8 cellular contexts compared by ENCODE assay signal in the genomic region with DNA sequence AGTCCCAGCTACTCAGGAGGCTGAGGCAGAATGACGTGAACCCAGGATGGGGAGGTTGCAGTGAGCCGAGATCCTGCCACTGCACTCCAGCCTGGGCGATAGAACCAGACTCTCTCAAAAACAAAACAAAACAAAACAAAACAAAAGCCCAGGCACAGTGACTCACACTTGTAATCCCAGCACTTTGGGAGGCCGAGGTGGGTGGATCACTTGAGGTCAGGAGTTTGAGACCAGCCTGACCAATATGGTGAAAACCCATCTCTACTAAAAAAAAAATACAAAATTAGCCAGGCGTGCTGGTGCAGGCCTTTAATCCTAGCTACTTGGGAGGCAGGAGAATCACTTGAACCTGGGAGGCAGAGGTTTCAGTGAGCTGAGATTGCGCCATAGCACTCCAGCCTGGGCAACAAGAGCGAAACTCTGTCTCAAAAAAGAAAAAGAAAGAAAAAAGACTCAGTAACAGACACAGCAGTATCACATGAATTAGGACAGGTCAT. TPM values are rescaled to one million over a fixed set of nuclear protein-coding genes. Genes with fewer than 3 reads are reported as not detected.
DNase-seq lines count a peak whose midpoint lies in the region; ATAC-seq and TF ChIP-seq lines count a peak whose summit lies in the region.
"Not testable (repeated sequence)": the region's sequence is repeated elsewhere in the genome, so short reads cannot be mapped to it uniquely, and the experiment has no call there.

No MANE protein-coding gene starts in this region.

- H3K14ac ChIP-seq in mesenchymal stem cell (ENCODE audit: low read length in 2 of 2): not testable (repeated sequence)

- H3K27ac Mint-ChIP-seq in CD4-positive, CD25-positive, alpha-beta regulatory T cell: peak overlapping the region in 2 of 3 donors; percentile 23 to 38

- in situ Hi-C loops in transverse colon (cut with MboI; ENCODE audit: low pct_ligation_motif_present in 1 of 4, low pct_unique_long_range_greater_than_20kb in 1 of 4, low sequenced_read_pairs in 3 of 4): not testable (repeated sequence)

- TF ChIP-seq CTCF in left ventricle myocardium inferior (IDR thresholded peaks at IDR 0.05; ENCODE audit: borderline replicate concordance); sigmoid colon (IDR thresholded peaks at IDR 0.05); transverse colon (IDR thresholded peaks at IDR 0.05): not testable (repeated sequence)

- not testable (repeated sequence) for H2BK15ac ChIP-seq in mesenchymal stem cell (ENCODE audit: low read depth, poor library complexity, severe bottlenecking)

- H2BK5ac ChIP-seq in mesenchymal stem cell (ENCODE audit: low read depth, low read length, poor library complexity, severe bottlenecking): not testable (repeated sequence)

- not testable (repeated sequence) for H4K91ac ChIP-seq in mesenchymal stem cell (ENCODE audit: low read length)

- not testable (repeated sequence) for H3K9me3 ChIP-seq in CD4-positive, CD25-positive, alpha-beta regulatory T cell (ENCODE audit: control insufficient read depth in 2 of 2, low read length in 2 of 2); left ventricle myocardium inferior (replicated peaks); mesenchymal stem cell (ENCODE audit: control insufficient read depth, low read length); sigmoid colon; transverse colon

- H3K4me3 ChIP-seq in CD4-positive, CD25-positive, alpha-beta regulatory T cell (ENCODE audit: low read depth, low read length); left ventricle myocardium inferior; mesenchymal stem cell (ENCODE audit: insufficient read depth in 1 of 2, low read depth in 1 of 2, low read length in 2 of 2); sigmoid colon; transverse colon: not testable (repeated sequence)

- DNase-seq in CD4-positive, CD25-positive, alpha-beta regulatory T cell; epithelial cell of prostate (ENCODE audit: low read depth, low spot score); left ventricle myocardium inferior; mesenchymal stem cell; transverse colon: not testable (repeated sequence)
- DNase-seq in MV-4-11 (lab: John Stamatoyannopoulos, UW): peak; percentile 69
- DNase-seq in amniotic epithelial cell (ENCODE audit: low read depth): peak; percentile 53
- DNase-seq in sigmoid colon: peak; percentile 34

- not testable (repeated sequence) for H3K79me1 ChIP-seq in mesenchymal stem cell (replicated peaks; ENCODE audit: low read length, poor library complexity, severe bottlenecking)

- not testable (repeated sequence) for TF ChIP-seq EP300 in sigmoid colon (IDR thresholded peaks at IDR 0.05); transverse colon (IDR thresholded peaks at IDR 0.05; ENCODE audit: low read depth)

- not testable (repeated sequence) for H3K23ac ChIP-seq in mesenchymal stem cell (ENCODE audit: low read length in 2 of 2)

- H3K4me3 Mint-ChIP-seq in CD4-positive, CD25-positive, alpha-beta regulatory T cell: not testable (repeated sequence)

- ATAC-seq in CD4-positive, CD25-positive, alpha-beta regulatory T cell (ENCODE audit: low read depth in 2 of 2): not testable (repeated sequence)

- not testable (repeated sequence) for H3K4me1 Mint-ChIP-seq in CD4-positive, CD25-positive, alpha-beta regulatory T cell

- not testable (repeated sequence) for H3K4me2 ChIP-seq in mesenchymal stem cell (ENCODE audit: low read length, poor library complexity, severe bottlenecking)

- not testable (repeated sequence) for H3K36me3 ChIP-seq in CD4-positive, CD25-positive, alpha-beta regulatory T cell (ENCODE audit: control insufficient read depth, insufficient read depth, low read length); left ventricle myocardium inferior; sigmoid colon; transverse colon
- H3K36me3 ChIP-seq in mesenchymal stem cell (ENCODE audit: control insufficient read depth in 1 of 2, insufficient read depth in 2 of 2, low read depth in 1 of 2, low read length in 2 of 2): peaks cover 0 to 26% of the 10 kb centered on the region in 2 experiments

- H4K8ac ChIP-seq in mesenchymal stem cell (ENCODE audit: low read length): not testable (repeated sequence)

- not testable (repeated sequence) for TF ChIP-seq POLR2A in sigmoid colon (IDR thresholded peaks at IDR 0.05); transverse colon (IDR thresholded peaks at IDR 0.05)

- H3K27me3 ChIP-seq in CD4-positive, CD25-positive, alpha-beta regulatory T cell (ENCODE audit: control insufficient read depth, insufficient read depth, low read length); left ventricle myocardium inferior (ENCODE audit: low read depth); mesenchymal stem cell (ENCODE audit: control insufficient read depth in 1 of 2, insufficient read depth in 1 of 2, low read length in 2 of 2); sigmoid colon; transverse colon: not testable (repeated sequence)

- H2BK12ac ChIP-seq in mesenchymal stem cell (ENCODE audit: low read length in 2 of 2): not testable (repeated sequence)

- not testable (repeated sequence) for H3K27ac ChIP-seq in CD4-positive, CD25-positive, alpha-beta regulatory T cell (ENCODE audit: insufficient read depth, low read length, poor library complexity, severe bottlenecking); mesenchymal stem cell (ENCODE audit: low read length, poor library complexity, severe bottlenecking)
- H3K27ac ChIP-seq in epithelial cell of prostate (peak overlapping the region; percentile 23), left ventricle myocardium inferior (replicated peaks) (peak overlapping the region; percentile 85), sigmoid colon (peak overlapping the region; percentile 40 to 66 (median 52)), transverse colon (peak overlapping the region; percentile 47 to 67 (median 64))

- H3K9ac ChIP-seq in mesenchymal stem cell (ENCODE audit: low read length): peak overlapping the region; percentile 7

- intact Hi-C loops in left ventricle myocardium inferior (cut with micrococcal nuclease); sigmoid colon (cut with DNase I); transverse colon (cut with DNase I; ENCODE audit: low total_unique reads): not testable (repeated sequence)

- H3K27me3 Mint-ChIP-seq in CD4-positive, CD25-positive, alpha-beta regulatory T cell: not testable (repeated sequence)

- not testable (repeated sequence) for H3K18ac ChIP-seq in mesenchymal stem cell (ENCODE audit: low read depth in 1 of 2, low read length in 2 of 2)

- H3K4me1 ChIP-seq in CD4-positive, CD25-positive, alpha-beta regulatory T cell (ENCODE audit: control insufficient read depth, insufficient read depth, low read length, poor library complexity, severe bottlenecking); mesenchymal stem cell (ENCODE audit: control insufficient read depth, insufficient read depth, low read depth, low read length): not testable (repeated sequence)
- H3K4me1 ChIP-seq in left ventricle myocardium inferior (peaks cover 22% of the 10 kb centered on the region), sigmoid colon (peaks cover 0 to 13% (median 4%) of the 10 kb centered on the region in 4 donors), transverse colon (peaks cover 0 to 16% (median 0%) of the 10 kb centered on the region in 4 donors)

- 68% methylated on average over 3 of the region's 7 CpGs for WGBS in mesenchymal stem cell
- WGBS in sigmoid colon, 2 donors: 87 to 89% methylated on average over 7 of the region's 7 CpGs
- WGBS in transverse colon (ENCODE audit: low coverage in 1 of 2), 2 donors: 79 to 81% methylated on average over 5 to 7 of the region's 7 CpGs

- H3K36me3 Mint-ChIP-seq in CD4-positive, CD25-positive, alpha-beta regulatory T cell: not testable (repeated sequence)

- not testable (repeated sequence) for H3K4ac ChIP-seq in mesenchymal stem cell (ENCODE audit: low read depth in 1 of 2, low read length in 2 of 2)

- not testable (repeated sequence) for H2AFZ ChIP-seq in mesenchymal stem cell (ENCODE audit: low read depth, low read length)

- H3K9me3 Mint-ChIP-seq in CD4-positive, CD25-positive, alpha-beta regulatory T cell: not testable (repeated sequence)

- H2AK5ac ChIP-seq in mesenchymal stem cell (ENCODE audit: low read length, severe bottlenecking): not testable (repeated sequence)

- not testable (repeated sequence) for H2BK120ac ChIP-seq in mesenchymal stem cell (ENCODE audit: low read depth, low read length)

RNA-seq across cellular contexts. Expression of gene C3orf62, which starts 28.7 kb away (rescaled TPM):
- total RNA-seq in CD4-positive, CD25-positive, alpha-beta regulatory T cell: 12.4 TPM
- 1 to 10 TPM in 1 of 4 donors, under 1 TPM in 3; 0.56 to 1.1 (median 0.75) TPM for polyA plus RNA-seq in CD4-positive, CD25-positive, alpha-beta regulatory T cell
- total RNA-seq in left ventricle myocardium inferior (2.8 TPM), sigmoid colon (10 to 100 TPM in 1 of 4 donors, 1 to 10 TPM in 3; 2.5 to 19.4 (median 4.5) TPM), transverse colon (10 to 100 TPM in 1 of 4 donors, 1 to 10 TPM in 3; 2.4 to 13.5 (median 5.3) TPM)
- 3.9 TPM for polyA plus RNA-seq in mesenchymal stem cell (2013, experiment 1 of 2)
- 4.5 TPM for polyA plus RNA-seq in mesenchymal stem cell (2013, experiment 2 of 2)
- 1 to 10 TPM; 1.2 to 7.5 (median 1.8) TPM for polyA plus RNA-seq in sigmoid colon
